ENCODE assay signal across 1 cellular context in the genomic region with DNA sequence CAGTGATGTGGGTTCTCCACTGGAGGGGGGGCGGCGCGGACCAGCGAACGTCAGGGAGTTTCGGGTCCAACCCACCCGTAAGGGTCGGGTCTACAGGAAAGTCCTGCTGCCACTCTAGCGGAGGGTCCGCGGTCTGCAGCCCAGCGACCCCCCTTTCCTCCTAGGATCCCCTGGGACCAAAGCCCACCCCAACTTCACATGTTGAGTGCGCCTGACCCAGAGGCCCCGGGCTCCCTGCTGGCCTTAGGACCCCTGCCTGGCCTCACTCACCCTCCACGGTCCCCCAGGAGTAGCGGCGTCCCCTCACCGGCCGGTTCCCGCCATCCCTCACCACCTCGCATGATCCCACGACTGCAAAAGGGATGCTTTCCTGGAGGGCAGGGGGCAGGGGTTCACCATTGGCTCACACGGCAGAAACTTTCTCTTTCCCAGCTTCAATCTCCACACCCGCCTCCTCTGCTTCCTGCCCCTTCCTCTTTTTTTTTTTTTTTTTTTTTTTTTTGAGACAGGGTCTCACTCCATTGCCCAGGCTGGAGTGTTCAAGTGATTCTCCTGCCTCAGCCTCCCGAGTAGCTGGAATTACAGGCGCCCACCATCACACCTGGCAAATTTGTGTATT.
A peak's percentile ranks its signal among the peaks of the same experiment; 100 is the strongest.
TF ChIP-seq lines count a peak whose summit lies in the region.

No MANE protein-coding gene starts in this region.

TF ChIP-seq in H1, 55 proteins besides CTCF, POLR2A, EP300 and RAD21:
- TF ChIP-seq YY1 (IDR thresholded peaks at IDR 0.05; ENCODE audit: low read depth, low read length), result no peak
- TF ChIP-seq CHD2 (IDR thresholded peaks at IDR 0.05; ENCODE audit: low read length), result no peak
- no peak for TF ChIP-seq SUZ12 (IDR thresholded peaks at IDR 0.05; ENCODE audit: low read length)
- 0 out of 2 replicates have a peak, but pooled peaks have one; percentile 4 for TF ChIP-seq POLR2AphosphoS5 (IDR thresholded peaks at IDR 0.05; ENCODE audit: low read depth, low read length)
- TF ChIP-seq RXRA (IDR thresholded peaks at IDR 0.05; ENCODE audit: insufficient read depth, low read depth, low read length), result no peak
